In the genomic region with DNA sequence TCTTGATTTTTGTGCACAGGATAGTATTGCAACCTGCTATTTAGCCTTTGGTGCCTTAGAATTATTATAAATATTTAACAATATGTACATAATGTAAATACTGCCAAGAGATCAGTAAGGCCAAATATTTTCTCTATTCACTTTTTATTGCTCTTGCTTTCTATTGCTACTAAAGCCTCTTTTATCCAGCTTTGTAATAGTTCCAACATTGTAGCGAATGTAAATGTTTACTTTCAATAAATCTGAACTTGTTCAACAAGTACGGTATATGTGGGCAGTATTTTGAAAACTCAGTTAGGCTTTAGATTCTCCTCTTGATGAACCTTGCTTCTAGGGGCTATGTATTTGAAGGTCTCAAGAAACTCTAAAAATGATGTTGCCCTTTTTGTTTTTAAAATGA, we compare ENCODE assay signal across 9 cellular contexts.
"Had no signal": no experiment of that assay in that cellular context is flagged by ENCODE, and none has a peak within 500 bp of the region (broad histone marks: within the 10 kb centered on the region; RNA-seq: fewer than 3 reads in every experiment).

No MANE protein-coding gene starts in this region.

- H3K4me3 Mint-ChIP-seq: HFFc6, IgD-negative memory B cell had no signal

- ATAC-seq: HCT116, HepG2 had no signal

- H3K36me3 ChIP-seq: HAP-1 had no signal

- H3K27me3 Mint-ChIP-seq: IgD-negative memory B cell had no signal

- H3K36me3 Mint-ChIP-seq: IgD-negative memory B cell had no signal

- H3K9me3 Mint-ChIP-seq: HFFc6, IgD-negative memory B cell had no signal

- H3K27ac ChIP-seq: GM23248 had no signal

- H3K4me3 ChIP-seq: GM23248, HAP-1 had no signal

- H3K9me3 ChIP-seq: HAP-1 had no signal

- DNase-seq: GM23248, GOT3, H7, HFFc6, KBM-7 had no signal

- H3K27ac Mint-ChIP-seq: HFFc6, IgD-negative memory B cell had no signal

- H3K4me1 ChIP-seq: HAP-1 had no signal
